Comparison of ENCODE assay signal across 11 cellular contexts in genomic region chr5:57841671-57842375, GRCh38.
A peak's percentile ranks its signal among the peaks of the same experiment; 100 is the strongest.
DNase-seq lines count a peak whose midpoint lies in the region; ATAC-seq, FAIRE-seq and TF ChIP-seq lines count a peak whose summit lies in the region.
"Had no signal": no experiment of that assay in that cellular context is flagged by ENCODE, and none has a peak within 500 bp of the region (broad histone marks: within the 10 kb centered on the region; RNA-seq: fewer than 3 reads in every experiment).

No MANE protein-coding gene starts in this region.

- intact Hi-C loops in mammary epithelial cell (cut with micrococcal nuclease): loop anchor here (1.0 to 2.0 kb wide), 7 partner anchors 18 to 618 kb away; partner anchors contain the start of gene PLK2

- H3K9me3 Mint-ChIP-seq in activated T-helper 17 cell treated with anti-CD3 and anti-CD28 coated beads, Interleukin-2, amount 50 U/mL, for 72 hours: no peaks in the 10 kb centered on the region
- H3K9me3 Mint-ChIP-seq: stimulated activated naive CD8-positive, alpha-beta T cell treated with anti-CD3 and anti-CD28 coated beads, Interleukin-15, amount 100 ng/mL, for 72 hours had no signal

- DNase-seq in A549 (ENCODE audit: low read depth in 1 of 2, low spot score in 1 of 2): peak; percentile 71 to 90
- DNase-seq in HT-29 (ENCODE audit: low spot score): peak; percentile 88
- DNase-seq in mammary epithelial cell: peak; percentile 99
- DNase-seq in iPS-NIHi11 (ENCODE audit: low spot score): peak; percentile 64
- DNase-seq in NCI-H526 treated with DMSO at 0.1 percent for 48 hours (lab: John Stamatoyannopoulos, UW): no peak
- DNase-seq: stimulated activated naive CD8-positive, alpha-beta T cell treated with anti-CD3 and anti-CD28 coated beads, Interleukin-15, amount 100 ng/mL, for 72 hours had no signal

- WGBS in A549 (ENCODE audit: missing lambda C conversion rate): 3% methylated on average over 5 of the region's 5 CpGs
- WGBS in mammary epithelial cell (ENCODE audit: low coverage, missing lambda C conversion rate): 2% methylated on average over 5 of the region's 5 CpGs

- in situ Hi-C loops in mammary epithelial cell (cut with MboI; ENCODE audit: low sequenced_read_pairs in 2 of 2): no loop called here

- TF ChIP-seq RAD21 in A549 (conservative IDR thresholded peaks at IDR 0.05 in 1 of 2, IDR thresholded peaks at IDR 0.05 in 1 of 2): 0 out of 5 replicates have a peak, but pooled peaks of 1 of the 2 experiments have one; percentile 10

- H3K27ac Mint-ChIP-seq in activated T-helper 17 cell treated with anti-CD3 and anti-CD28 coated beads, Interleukin-2, amount 50 U/mL, for 72 hours: no peak overlapping the region
- H3K27ac Mint-ChIP-seq: stimulated activated naive CD8-positive, alpha-beta T cell treated with anti-CD3 and anti-CD28 coated beads, Interleukin-15, amount 100 ng/mL, for 72 hours had no signal

- peaks cover 21% of the 10 kb centered on the region for H3K27me3 Mint-ChIP-seq in activated T-helper 17 cell treated with anti-CD3 and anti-CD28 coated beads, Interleukin-2, amount 50 U/mL, for 72 hours

- POLR2A ChIA-PET in A549 (lab: Yijun Ruan, JAX): interaction anchor here (0.6 kb wide), 1 partner anchor 1050 kb away, joined by 9 read pairs; no protein-coding TSS in a partner anchor

- H3K36me3 Mint-ChIP-seq in activated T-helper 17 cell treated with anti-CD3 and anti-CD28 coated beads, Interleukin-2, amount 50 U/mL, for 72 hours (ENCODE audit: low read depth): no peaks in the 10 kb centered on the region

- peak overlapping the region; percentile 25 for H2AFZ ChIP-seq in mammary epithelial cell (ENCODE audit: low read depth, low read length)

- H3K27ac ChIP-seq in A549 (peak overlapping the region; percentile 71 to 84), mammary epithelial cell (ENCODE audit: insufficient read depth, low read depth, low read length) (peak overlapping the region; percentile 99)
- H3K27ac ChIP-seq: BLaER1, neutrophil had no signal

- BruUV-seq in mammary epithelial cell (replicated peaks; lab: Mats Ljungman, UMichigan): TSS peak; percentile 76

- peak overlapping the region; percentile 88 for H3K9ac ChIP-seq in mammary epithelial cell (ENCODE audit: insufficient read depth, low read length)
- H3K9ac ChIP-seq: BLaER1 had no signal

- dilution Hi-C loops in mammary epithelial cell (cut with HindIII; ENCODE audit: low sequenced_read_pairs): no loop called here

- H3K9me3 ChIP-seq in A549 (no peaks in the 10 kb centered on the region), mammary epithelial cell (replicated peaks; ENCODE audit: insufficient read depth, low read length) (no peaks in the 10 kb centered on the region)
- H3K9me3 ChIP-seq: BLaER1, neutrophil had no signal

- H3K79me2 ChIP-seq in mammary epithelial cell (ENCODE audit: insufficient read depth, low read length): no peaks in the 10 kb centered on the region

- H3K27me3 ChIP-seq in mammary epithelial cell (ENCODE audit: insufficient read depth, low read length): no peaks in the 10 kb centered on the region
- H3K27me3 ChIP-seq: BLaER1, neutrophil had no signal

- H3K36me3 ChIP-seq in mammary epithelial cell (ENCODE audit: insufficient read depth, low read length): no peaks in the 10 kb centered on the region
- H3K36me3 ChIP-seq: BLaER1, neutrophil had no signal

- ATAC-seq in A549 (peak; percentile 79 to 91), HG03469 (IDR thresholded peaks at IDR 0.05; ENCODE audit: unreplicated experiment) (no peak), GM19397 (IDR thresholded peaks at IDR 0.05; ENCODE audit: unreplicated experiment) (no peak)
- no peak for ATAC-seq in activated T-helper 17 cell treated with anti-CD3 and anti-CD28 coated beads, Interleukin-2, amount 50 U/mL, for 72 hours (replicated peaks)
- ATAC-seq: stimulated activated naive CD8-positive, alpha-beta T cell treated with anti-CD3 and anti-CD28 coated beads, Interleukin-15, amount 100 ng/mL, for 72 hours had no signal

- H3K4me3 Mint-ChIP-seq in activated T-helper 17 cell treated with anti-CD3 and anti-CD28 coated beads, Interleukin-2, amount 50 U/mL, for 72 hours: no peak overlapping the region
- H3K4me3 Mint-ChIP-seq: stimulated activated naive CD8-positive, alpha-beta T cell treated with anti-CD3 and anti-CD28 coated beads, Interleukin-15, amount 100 ng/mL, for 72 hours had no signal

- FAIRE-seq in A549 (lab: Jason Lieb, UNC): peak; percentile 89

- peaks cover 60% of the 10 kb centered on the region for H3K4me1 ChIP-seq in A549
- H3K4me1 ChIP-seq in mammary epithelial cell (ENCODE audit: insufficient read depth, low read length): peaks cover 60% of the 10 kb centered on the region
- H3K4me1 ChIP-seq: BLaER1 had no signal

- peak overlapping the region; percentile 91 for H3K4me2 ChIP-seq in A549
- H3K4me2 ChIP-seq in mammary epithelial cell (ENCODE audit: insufficient read depth, low read depth, low read length): peak overlapping the region; percentile 75
- H3K4me2 ChIP-seq: BLaER1 had no signal

- no peaks in the 10 kb centered on the region for H4K20me1 ChIP-seq in mammary epithelial cell (ENCODE audit: insufficient read depth, low read length)
- H4K20me1 ChIP-seq: BLaER1 had no signal

- CTCF ChIA-PET in A549 (lab: Yijun Ruan, JAX): interaction anchor here (1.3 to 1.7 kb wide), 3 partner anchors 48 to 619 kb away, joined by 3 to 5 read pairs (median 4); no protein-coding TSS in a partner anchor
- CTCF ChIA-PET in mammary epithelial cell (lab: Charles Lee; ENCODE audit: low non-redundant PET): interaction anchor here (0.6 to 0.9 kb wide), 3 partner anchors 18 to 567 kb away, joined by 3 to 7 read pairs (median 3); no protein-coding TSS in a partner anchor

- H3K4me3 ChIP-seq in A549: no peak overlapping the region
- H3K4me3 ChIP-seq in mammary epithelial cell (replicated peaks in 1 of 3; ENCODE audit: insufficient read depth in 1 of 3, low read depth in 2 of 3, low read length in 3 of 3): no peak overlapping the region
- H3K4me3 ChIP-seq: BLaER1 had no signal

- TF ChIP-seq POLR2A in A549 (IDR thresholded peaks at IDR 0.05; ENCODE audit: low read length): no peak

- TF ChIP-seq EP300 in A549 (IDR thresholded peaks at IDR 0.05): peak in 1 of 2 experiments; percentile 38; a peak in 1 of 5 replicates

- TF ChIP-seq CTCF in A549 (IDR thresholded peaks at IDR 0.05): no peak
- TF ChIP-seq CTCF in mammary epithelial cell (conservative IDR thresholded peaks at IDR 0.05 in 1 of 2, IDR thresholded peaks at IDR 0.05 in 1 of 2; ENCODE audit: extremely low read depth in 1 of 2, insufficient read depth in 1 of 2, low read depth in 1 of 2, low read length in 2 of 2): no peak

- H3K4me1 Mint-ChIP-seq in activated T-helper 17 cell treated with anti-CD3 and anti-CD28 coated beads, Interleukin-2, amount 50 U/mL, for 72 hours: no peaks in the 10 kb centered on the region
- H3K4me1 Mint-ChIP-seq: stimulated activated naive CD8-positive, alpha-beta T cell treated with anti-CD3 and anti-CD28 coated beads, Interleukin-15, amount 100 ng/mL, for 72 hours had no signal

TF ChIP-seq in A549, 52 proteins besides CTCF, POLR2A, EP300 and RAD21:
- TF ChIP-seq ATOH8 (CRISPR knock-in tag; IDR thresholded peaks at IDR 0.05; ENCODE audit: low read depth) (no peak), FOSL2 (IDR thresholded peaks at IDR 0.05) (no peak), FOSL2 (CRISPR knock-in tag; IDR thresholded peaks at IDR 0.05) (peak; percentile 71), MAX (IDR thresholded peaks at IDR 0.05) (peak; percentile 66), RNF2 (IDR thresholded peaks at IDR 0.05; ENCODE audit: borderline replicate concordance, low read depth) (no peak), BHLHE40 (IDR thresholded peaks at IDR 0.05; ENCODE audit: low read depth, low read length) (no peak), ZNF302 (CRISPR knock-in tag; IDR thresholded peaks at IDR 0.05) (no peak), SMC3 (IDR thresholded peaks at IDR 0.05) (no peak), HOXB5 (CRISPR knock-in tag; IDR thresholded peaks at IDR 0.05) (no peak), HES2 (IDR thresholded peaks at IDR 0.05) (no peak), CEBPB (IDR thresholded peaks at IDR 0.05) (no peak), ESRRA (IDR thresholded peaks at IDR 0.05; ENCODE audit: borderline replicate concordance, low read length) (no peak), KDM5A (IDR thresholded peaks at IDR 0.05) (no peak), GATA3 (IDR thresholded peaks at IDR 0.05; ENCODE audit: borderline replicate concordance) (peak; percentile 74; the same call in 1 of the 2 replicates), CBX8 (IDR thresholded peaks at IDR 0.05) (no peak), MAFK (IDR thresholded peaks at IDR 0.05; ENCODE audit: partially characterized antibody) (peak; percentile 94), JUN (IDR thresholded peaks at IDR 0.05) (peak in 1 of 2 experiments; percentile 39; a peak in 1 of 5 replicates), CBX2 (IDR thresholded peaks at IDR 0.05; ENCODE audit: borderline replicate concordance, low read depth) (no peak), JUNB (IDR thresholded peaks at IDR 0.05) (peak; percentile 50)

Comparison
In these comparisons a context has a peak if more than half of its experiments do, and no peak if none do; other contexts are left out.
1. ATAC-seq: peak in A549 (2 of 2); none in HG03469 (single experiment), GM19397 (single experiment) and activated T-helper 17 cell treated with anti-CD3 and anti-CD28 coated beads, Interleukin-2, amount 50 U/mL, for 72 hours (single experiment).